In the genomic region with DNA sequence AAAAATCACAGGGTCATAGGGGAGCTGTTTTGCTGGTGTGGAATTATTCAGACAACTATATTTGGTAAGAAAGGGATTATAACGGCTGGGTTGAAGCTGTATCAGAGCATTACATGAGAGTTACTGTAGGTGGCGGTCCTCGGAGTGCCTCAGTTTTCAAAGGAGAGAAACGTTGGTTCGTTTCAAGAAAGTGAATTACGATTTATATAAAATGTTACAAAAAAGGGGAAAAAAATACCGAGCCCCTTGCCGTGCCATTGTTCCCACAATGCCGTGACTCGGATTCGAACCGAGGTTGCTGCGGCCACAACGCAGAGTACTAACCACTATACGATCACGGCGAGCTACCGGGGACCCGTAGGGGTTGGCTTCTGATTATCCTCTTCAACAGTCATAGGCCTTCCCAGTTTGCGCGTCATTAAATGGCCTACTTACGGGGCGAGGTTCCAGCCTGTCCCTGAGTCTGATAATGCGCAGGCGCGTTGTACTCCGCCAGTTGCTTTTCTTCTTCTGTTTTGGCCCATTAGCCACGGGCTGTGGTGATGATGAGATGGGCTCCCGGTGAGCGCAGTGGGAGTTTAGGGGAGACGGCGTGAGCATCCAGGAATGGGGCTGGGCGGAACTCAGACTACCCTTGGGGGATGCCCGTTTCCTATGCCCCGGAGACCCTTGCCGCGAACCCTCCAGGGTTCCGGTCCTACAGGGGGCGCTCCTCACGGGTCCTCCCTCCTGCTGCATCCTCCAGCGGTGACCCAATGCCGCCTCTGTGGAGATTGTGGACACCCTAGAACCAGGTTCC, we compare ENCODE assay signal across 8 cellular contexts. TPM values are rescaled to one million over a fixed set of nuclear protein-coding genes. Genes with fewer than 3 reads are reported as not detected.
DNase-seq lines count a peak whose midpoint lies in the region; ATAC-seq and TF ChIP-seq lines count a peak whose summit lies in the region.

No MANE protein-coding gene starts in this region.

- H3K4me3 ChIP-seq in GM06990 (replicated peaks; ENCODE audit: low read depth, low read length): peak overlapping the region; percentile 84
- peak overlapping the region; percentile 90 for H3K4me3 ChIP-seq in HEK293 (ENCODE audit: low read depth, low read length)
- peak overlapping the region; percentile 100 for H3K4me3 ChIP-seq in SK-N-MC
- H3K4me3 ChIP-seq in parathyroid adenoma (ENCODE audit: low read depth, low read length): peak overlapping the region; percentile 68
- peak overlapping the region; percentile 17 to 55 (median 54) for H3K4me3 ChIP-seq in transverse colon

- H3K9me3 Mint-ChIP-seq in activated naive CD8-positive, alpha-beta T cell treated with anti-CD3 and anti-CD28 coated beads for 36 hours: no peaks in the 10 kb centered on the region

- H3K36me3 ChIP-seq in GM06990 (ENCODE audit: control insufficient read depth, insufficient read depth, low read length) (no peaks in the 10 kb centered on the region), HEK293 (ENCODE audit: control insufficient read depth in 2 of 2, insufficient read depth in 1 of 2, low read length in 2 of 2) (no peaks in the 10 kb centered on the region), SK-N-MC (ENCODE audit: insufficient read depth, low read length) (no peaks in the 10 kb centered on the region), parathyroid adenoma (ENCODE audit: control insufficient read depth, insufficient read depth, low read length) (no peaks in the 10 kb centered on the region), transverse colon (no peaks in the 10 kb centered on the region)

- peaks cover 14% of the 10 kb centered on the region for H3K4me1 Mint-ChIP-seq in activated naive CD8-positive, alpha-beta T cell treated with anti-CD3 and anti-CD28 coated beads for 36 hours

- H3K27ac ChIP-seq in HEK293 (ENCODE audit: extremely low read depth, low read depth, low read length) (peak overlapping the region; percentile 28; the same call in 1 of the 2 replicates), SK-N-MC (peak overlapping the region; percentile 99), parathyroid adenoma (peak overlapping the region; percentile 100), transverse colon (peak overlapping the region; percentile 96 to 99 (median 98))

- in situ Hi-C loops in transverse colon (cut with MboI; ENCODE audit: low pct_ligation_motif_present in 1 of 4, low pct_unique_long_range_greater_than_20kb in 1 of 4, low sequenced_read_pairs in 3 of 4): loop anchor here in 2 of 4 donors (25.0 kb wide), 2 partner anchors 189 to 414 kb away; a partner anchor contains a TSS

- H3K27me3 Mint-ChIP-seq in activated naive CD8-positive, alpha-beta T cell treated with anti-CD3 and anti-CD28 coated beads for 36 hours: peaks cover 6% of the 10 kb centered on the region

- TF ChIP-seq EP300 in transverse colon (IDR thresholded peaks at IDR 0.05; ENCODE audit: low read depth): no peak

- H3K27me3 ChIP-seq in GM06990 (replicated peaks; ENCODE audit: control insufficient read depth, insufficient read depth, low read length) (no peaks in the 10 kb centered on the region), parathyroid adenoma (ENCODE audit: control insufficient read depth, insufficient read depth, low read length) (no peaks in the 10 kb centered on the region), transverse colon (no peaks in the 10 kb centered on the region)

- no peak overlapping the region for H3K4me3 Mint-ChIP-seq in activated naive CD8-positive, alpha-beta T cell treated with anti-CD3 and anti-CD28 coated beads for 36 hours

- peak; percentile 78 for ATAC-seq in Right ventricle myocardium superior (ENCODE audit: poor library complexity)

- TF ChIP-seq CTCF in GM06990 (IDR thresholded peaks at IDR 0.05; ENCODE audit: insufficient read depth, low read length, poor library complexity, severe bottlenecking) (peak; percentile 94), HEK293 (tag by site-specific recombination; IDR thresholded peaks at IDR 0.05) (peak; percentile 92), parathyroid adenoma (IDR thresholded peaks at IDR 0.05) (peak; percentile 60), transverse colon (IDR thresholded peaks at IDR 0.05) (peak; percentile 51 to 86 (median 70))

- no peaks in the 10 kb centered on the region for H3K9me3 ChIP-seq in HEK293 (ENCODE audit: control insufficient read depth, insufficient read depth, low read depth, low read length)
- H3K9me3 ChIP-seq in SK-N-MC (ENCODE audit: low read depth, low read length): no peaks in the 10 kb centered on the region
- H3K9me3 ChIP-seq in parathyroid adenoma (ENCODE audit: control insufficient read depth, low read length): no peaks in the 10 kb centered on the region
- H3K9me3 ChIP-seq in transverse colon: no peaks in the 10 kb centered on the region

- H3K36me3 Mint-ChIP-seq in activated naive CD8-positive, alpha-beta T cell treated with anti-CD3 and anti-CD28 coated beads for 36 hours: no peaks in the 10 kb centered on the region

- H3K4me2 ChIP-seq in parathyroid adenoma (ENCODE audit: low read length): peak overlapping the region; percentile 78

- peak; percentile 90 for DNase-seq in GM06990 (ENCODE audit: extremely low read depth, insufficient read length)
- peak; percentile 96 for DNase-seq in MV-4-11 (lab: John Stamatoyannopoulos, UW)
- peak; percentile 96 for DNase-seq in SK-N-MC (ENCODE audit: low read depth, low spot score)
- DNase-seq in activated naive CD8-positive, alpha-beta T cell treated with anti-CD3 and anti-CD28 coated beads for 36 hours: peak; percentile 90
- peak; percentile 95 for DNase-seq in Right ventricle myocardium superior
- DNase-seq in transverse colon: peak; percentile 97

- no peak overlapping the region for H3K27ac Mint-ChIP-seq in activated naive CD8-positive, alpha-beta T cell treated with anti-CD3 and anti-CD28 coated beads for 36 hours

- WGBS in transverse colon (ENCODE audit: low coverage in 1 of 2), 2 donors: 0 to 2% methylated on average over 6 to 40 of the region's 42 CpGs

- POLR2A ChIA-PET in HEK293 (lab: Yijun Ruan, JAX): interaction anchor here (0.6 to 2.2 kb wide), 5 partner anchors 11 to 204 kb away, joined by 3 to 11 read pairs (median 4); a partner anchor contains a TSS

- no peaks in the 10 kb centered on the region for H3K4me1 ChIP-seq in HEK293 (ENCODE audit: control insufficient read depth, insufficient read depth, low read length)
- H3K4me1 ChIP-seq in parathyroid adenoma: peaks cover 2% of the 10 kb centered on the region
- H3K4me1 ChIP-seq in transverse colon: peaks cover 0 to 9% (median 0%) of the 10 kb centered on the region in 4 donors

- peak; percentile 96 for TF ChIP-seq POLR2A in transverse colon (IDR thresholded peaks at IDR 0.05)

- no peaks in the 10 kb centered on the region for H3K79me2 ChIP-seq in parathyroid adenoma

- peak overlapping the region; percentile 93 for H3K9ac ChIP-seq in SK-N-MC (ENCODE audit: insufficient read length)
- H3K9ac ChIP-seq in parathyroid adenoma: peak overlapping the region; percentile 19

- intact Hi-C loops in Right ventricle myocardium superior (cut with DNase I): no loop called here
- intact Hi-C loops in transverse colon (cut with DNase I; ENCODE audit: low total_unique reads): no loop called here

- peak overlapping the region; percentile 94 for H2AFZ ChIP-seq in parathyroid adenoma

- CTCF ChIA-PET in HEK293 (lab: Yijun Ruan, JAX): interaction anchor here (0.6 to 2.2 kb wide), 16 partner anchors 9 to 1933 kb away, joined by 3 to 12 read pairs (median 4); no protein-coding TSS in a partner anchor

TF ChIP-seq in HEK293, 187 proteins besides CTCF, POLR2A, EP300 and RAD21 (continues in another document):
- TF ChIP-seq ZEB2 (tag by site-specific recombination; IDR thresholded peaks at IDR 0.05) (peak; percentile 85), ZNF610 (tag by site-specific recombination; IDR thresholded peaks at IDR 0.05; ENCODE audit: borderline replicate concordance) (peak; percentile 96; the same call in 1 of the 2 replicates), ZNF175 (tag by site-specific recombination; IDR thresholded peaks at IDR 0.05) (no peak), ZNF76 (tag by site-specific recombination; IDR thresholded peaks at IDR 0.05; ENCODE audit: borderline replicate concordance, low read depth) (peak; percentile 55), PRDM1 (tag by site-specific recombination; IDR thresholded peaks at IDR 0.05) (peak; percentile 61; the same call in 1 of the 2 replicates), ZNF660 (tag by site-specific recombination; IDR thresholded peaks at IDR 0.05) (peak; percentile 50; the same call in 1 of the 2 replicates), ZNF239 (tag by site-specific recombination; IDR thresholded peaks at IDR 0.05) (no peak)
- TF ChIP-seq, protein P1, sequence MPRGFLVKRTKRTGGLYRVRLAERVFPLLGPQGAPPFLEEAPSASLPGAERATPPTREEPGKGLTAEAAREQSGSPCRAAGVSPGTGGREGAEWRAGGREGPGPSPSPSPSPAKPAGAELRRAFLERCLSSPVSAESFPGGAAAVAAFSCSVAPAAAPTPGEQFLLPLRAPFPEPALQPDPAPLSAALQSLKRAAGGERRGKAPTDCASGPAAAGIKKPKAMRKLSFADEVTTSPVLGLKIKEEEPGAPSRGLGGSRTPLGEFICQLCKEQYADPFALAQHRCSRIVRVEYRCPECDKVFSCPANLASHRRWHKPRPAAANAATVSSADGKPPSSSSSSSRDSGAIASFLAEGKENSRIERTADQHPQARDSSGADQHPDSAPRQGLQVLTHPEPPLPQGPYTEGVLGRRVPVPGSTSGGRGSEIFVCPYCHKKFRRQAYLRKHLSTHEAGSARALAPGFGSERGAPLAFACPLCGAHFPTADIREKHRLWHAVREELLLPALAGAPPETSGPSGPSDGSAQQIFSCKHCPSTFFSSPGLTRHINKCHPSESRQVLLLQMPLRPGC (tag by site-specific recombination; IDR thresholded peaks at IDR 0.05): peak; percentile 47; the same call in 1 of the 2 replicates
- TF ChIP-seq, protein P2, sequence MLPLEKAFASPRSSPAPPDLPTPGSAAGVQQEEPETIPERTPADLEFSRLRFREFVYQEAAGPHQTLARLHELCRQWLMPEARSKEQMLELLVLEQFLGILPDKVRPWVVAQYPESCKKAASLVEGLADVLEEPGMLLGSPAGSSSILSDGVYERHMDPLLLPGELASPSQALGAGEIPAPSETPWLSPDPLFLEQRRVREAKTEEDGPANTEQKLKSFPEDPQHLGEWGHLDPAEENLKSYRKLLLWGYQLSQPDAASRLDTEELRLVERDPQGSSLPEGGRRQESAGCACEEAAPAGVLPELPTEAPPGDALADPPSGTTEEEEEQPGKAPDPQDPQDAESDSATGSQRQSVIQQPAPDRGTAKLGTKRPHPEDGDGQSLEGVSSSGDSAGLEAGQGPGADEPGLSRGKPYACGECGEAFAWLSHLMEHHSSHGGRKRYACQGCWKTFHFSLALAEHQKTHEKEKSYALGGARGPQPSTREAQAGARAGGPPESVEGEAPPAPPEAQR (tag by site-specific recombination; IDR thresholded peaks at IDR 0.05): peak; percentile 57; the same call in 1 of the 2 replicates

RNA-seq across cellular contexts. Expression of a gene that starts 10.8 kb away (rescaled TPM):
- 10 to 100 TPM; 19.5 to 20.4 TPM for total RNA-seq in activated naive CD8-positive, alpha-beta T cell treated with anti-CD3 and anti-CD28 coated beads for 36 hours
- total RNA-seq in Right ventricle myocardium superior: 3.3 TPM
- 1 to 10 TPM in 3 of 4 donors, not detected in 1; 3.7 to 9.8 (median 7.4) TPM for total RNA-seq in transverse colon

RNA-seq across cellular contexts. Expression of a gene that starts 53.5 kb away (rescaled TPM):
- not detected for total RNA-seq in activated naive CD8-positive, alpha-beta T cell treated with anti-CD3 and anti-CD28 coated beads for 36 hours
- not detected for total RNA-seq in Right ventricle myocardium superior
- total RNA-seq in transverse colon: 10 to 100 TPM in 1 of 4 donors, 1 to 10 TPM in 2, under 1 TPM in 1; 0.37 to 11.1 (median 5.1) TPM

Comparison
In these comparisons a context has a peak if more than half of its experiments do, and no peak if none do; other contexts are left out.
1. Peak in every context shown above with its lines: DNase-seq, ATAC-seq, H3K4me3 ChIP-seq and H3K27ac ChIP-seq.
2. H3K27ac ChIP-seq: peak in every context shown above with its lines; median percentile 100 in parathyroid adenoma; 99 in SK-N-MC; 98 in transverse colon; 28 in HEK293.